Comparison of ENCODE assay signal across 8 cellular contexts in the genomic region with DNA sequence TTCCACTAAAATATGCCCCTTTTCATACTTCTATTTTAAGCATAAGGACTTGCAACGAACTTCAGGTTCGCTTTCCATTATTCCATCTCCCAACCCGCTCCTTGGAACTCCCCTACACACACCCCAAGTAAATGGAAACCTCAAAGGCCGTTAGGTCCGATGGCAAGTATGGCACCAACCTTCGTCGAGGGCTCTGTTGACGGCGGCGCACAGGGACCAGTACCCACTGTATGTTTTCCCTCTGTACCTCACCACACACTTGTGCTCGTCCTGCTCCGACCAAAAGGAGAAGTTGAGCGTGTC. TPM values are rescaled to one million over a fixed set of nuclear protein-coding genes. Genes with fewer than 3 reads are reported as not detected.
DNase-seq lines count a peak whose midpoint lies in the region; TF ChIP-seq lines count a peak whose summit lies in the region.

No MANE protein-coding gene starts in this region.

- H3K9me3 ChIP-seq in BLaER1 (peaks cover 22% of the 10 kb centered on the region), skeletal muscle tissue (ENCODE audit: control insufficient read depth in 3 of 3, low read length in 3 of 3) (no peaks in the 10 kb centered on the region)

- H3K9ac ChIP-seq in BLaER1 (no peak overlapping the region), skeletal muscle tissue (ENCODE audit: low read depth in 1 of 3, low read length in 3 of 3) (peak overlapping the region; percentile 92 to 96 (median 93))

- H3K9me3 Mint-ChIP-seq in glutamatergic neuron (ENCODE audit: unreplicated experiment) = peaks cover 2% of the 10 kb centered on the region

- H3K36me3 ChIP-seq in BLaER1 (no peaks in the 10 kb centered on the region), skeletal muscle tissue (ENCODE audit: control insufficient read depth in 3 of 3, insufficient read depth in 3 of 3, low read length in 3 of 3) (peaks cover 0 to 4% (median 4%) of the 10 kb centered on the region in 3 donors)

- H3K27me3 ChIP-seq in BLaER1 = peaks cover 41% of the 10 kb centered on the region
- no peaks in the 10 kb centered on the region for H3K27me3 ChIP-seq in skeletal muscle tissue (ENCODE audit: control insufficient read depth in 3 of 3, insufficient read depth in 3 of 3, low read length in 3 of 3)

- no peaks in the 10 kb centered on the region for H3K27me3 Mint-ChIP-seq in glutamatergic neuron (ENCODE audit: unreplicated experiment)

- peak overlapping the region; percentile 92 for H3K4me3 Mint-ChIP-seq in glutamatergic neuron (ENCODE audit: unreplicated experiment)

- H3K4me1 ChIP-seq in BLaER1 (peaks cover 7% of the 10 kb centered on the region; the same call in 1 of the 2 replicates), skeletal muscle tissue (ENCODE audit: control insufficient read depth in 3 of 3, insufficient read depth in 3 of 3, low read length in 3 of 3) (peaks cover 3 to 19% (median 15%) of the 10 kb centered on the region in 3 donors)

- peak overlapping the region; percentile 35 for H3K4me2 ChIP-seq in BLaER1

- H3K4me3 ChIP-seq in BLaER1 = peak overlapping the region; percentile 44; the same call in 1 of the 2 replicates
- H3K4me3 ChIP-seq in skeletal muscle tissue (ENCODE audit: low read length in 3 of 3) = peak overlapping the region; percentile 90 to 95 (median 93)

- DNase-seq in HEK293T (ENCODE audit: extremely low spot score) = peak; percentile 30
- no peak for DNase-seq in glutamatergic neuron
- no peak for DNase-seq in ecto neural progenitor cell (ENCODE audit: low spot score)
- DNase-seq in NCI-H1930 (lab: John Stamatoyannopoulos, UW) = no peak
- DNase-seq in NCI-H82 treated with DMSO at 0.1 percent for 48 hours (lab: John Stamatoyannopoulos, UW; ENCODE audit: unreplicated experiment) = no peak

- H3K27ac ChIP-seq in BLaER1 (no peak overlapping the region), VCaP (peak overlapping the region; percentile 81), skeletal muscle tissue (ENCODE audit: low read depth, low read length) (peak overlapping the region; percentile 83)

- H3K36me3 Mint-ChIP-seq in glutamatergic neuron (ENCODE audit: unreplicated experiment) = no peaks in the 10 kb centered on the region

- TF ChIP-seq CTCF in VCaP (conservative IDR thresholded peaks at IDR 0.05) (no peak), glutamatergic neuron (IDR thresholded peaks at IDR 0.05; ENCODE audit: partially characterized antibody, unreplicated experiment) (no peak)

- H3K27ac Mint-ChIP-seq in glutamatergic neuron (ENCODE audit: unreplicated experiment) = peak overlapping the region; percentile 64

- H3K4me1 Mint-ChIP-seq in glutamatergic neuron (ENCODE audit: low read depth, unreplicated experiment) = peaks cover 4% of the 10 kb centered on the region

- POLR2A ChIA-PET in HEK293T (lab: Yijun Ruan, JAX) = interaction anchor here (1.0 kb wide), 2 partner anchors 10 to 333 kb away, joined by 3 read pairs; partner anchors contain the start of gene IDNK

- CTCF ChIA-PET in HEK293T (lab: Yijun Ruan, JAX) = no interaction called here

- no peaks in the 10 kb centered on the region for H4K20me1 ChIP-seq in BLaER1

TF ChIP-seq in HEK293T, 16 proteins besides CTCF, POLR2A, EP300 and RAD21:
- TF ChIP-seq L3MBTL2 (conservative IDR thresholded peaks at IDR 0.05) (peak; percentile 49; the same call in 1 of the 2 replicates), FOXM1 (IDR thresholded peaks at IDR 0.05; ENCODE audit: borderline replicate concordance) (no peak)

RNA-seq across cellular contexts. Expression of gene HNRNPK, which starts 24.1 kb away (rescaled TPM):
- total RNA-seq in glutamatergic neuron (ENCODE audit: unreplicated experiment) (763 TPM), skeletal muscle tissue (446 TPM)

RNA-seq across cellular contexts. Expression of gene RMI1, which starts 24.7 kb away (rescaled TPM):
- total RNA-seq in glutamatergic neuron (ENCODE audit: unreplicated experiment) (24.2 TPM), skeletal muscle tissue (3.1 TPM)

RNA-seq across cellular contexts. Expression of gene KIF27, which starts 34.7 kb away (rescaled TPM):
- total RNA-seq in glutamatergic neuron (ENCODE audit: unreplicated experiment) (4.2 TPM), skeletal muscle tissue (6.3 TPM)
